ENCODE assay signal across 24 cellular contexts in the genomic region with DNA sequence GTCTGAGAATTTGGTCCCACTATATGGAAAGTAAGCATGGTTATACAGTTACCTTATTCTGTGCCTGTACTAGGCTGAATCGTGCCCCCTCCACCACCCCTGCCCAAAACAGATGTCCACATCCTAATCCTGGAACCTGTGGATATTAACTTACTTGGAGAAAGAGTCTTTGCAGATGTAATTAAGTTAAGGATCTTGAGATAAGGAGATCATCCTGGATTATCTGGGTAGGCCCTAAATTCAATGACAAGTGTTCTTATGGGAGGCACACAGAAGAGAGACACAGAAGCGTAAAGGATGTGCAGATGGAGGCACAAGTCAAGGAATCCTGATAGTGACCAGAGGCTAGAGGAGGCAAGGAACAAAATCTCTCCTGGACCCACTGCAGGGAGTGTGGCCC.
"Had no signal": no experiment of that assay in that cellular context is flagged by ENCODE, and none has a peak within 500 bp of the region (broad histone marks: within the 10 kb centered on the region; RNA-seq: fewer than 3 reads in every experiment).

No MANE protein-coding gene starts in this region.

- H3K36me3 ChIP-seq: SJSA1 had no signal

- H3K4me3 ChIP-seq: SJSA1 had no signal

- ATAC-seq: activated T-cell treated with anti-CD3 and anti-CD28 coated beads, Interleukin-2, amount 50 U/mL, for 72 hours; PC-3 had no signal

- DNase-seq: activated B cell treated with CpG ODN at 0.5 μM for 24 hours; activated CD4-positive, alpha-beta T cell treated with anti-CD3 and anti-CD28 coated beads for 1 hour; activated CD4-positive, alpha-beta T cell treated with anti-CD3 and anti-CD28 coated beads, Interleukin-2, amount 10 ng/mL, durations not matched to agents 24 days and 14 days; activated CD4-positive, alpha-beta T cell treated with anti-CD3 and anti-CD28 coated beads, Interleukin-2, amount 50 U/mL, for 48 hours; activated T-cell treated with anti-CD3 and anti-CD28 coated beads for 4 hours; activated T-cell treated with anti-CD3 and anti-CD28 coated beads, Interleukin-2, amount 50 U/mL, for 72 hours; amygdala; KG1; MV-4-11; NCI-H1092 treated with DMSO at 0.1 percent for 48 hours; NCI-H1417 treated with DMSO at 0.1 percent for 48 hours; NCI-H1694; NCI-H2029; NCI-H2107; NCI-H345; NCI-H510A; NCI-H748 treated with DMSO at 0.1 percent for 48 hours; NK-92 treated with Interleukin-12 subunit alpha and Interleukin-12 subunit beta, amount 100 ng/mL, for 24 hours; PC-3; SHP77; T-helper 9 cell had no signal

- H3K27me3 ChIP-seq: SJSA1 had no signal

- H3K4me1 ChIP-seq: SJSA1 had no signal

- H3K27ac ChIP-seq: SJSA1 had no signal

- FAIRE-seq: astrocyte, RCC 7860 had no signal

- H3K9me3 ChIP-seq: SJSA1 had no signal
